Comparison of ENCODE assay signal across 1 cellular context in the genomic region with DNA sequence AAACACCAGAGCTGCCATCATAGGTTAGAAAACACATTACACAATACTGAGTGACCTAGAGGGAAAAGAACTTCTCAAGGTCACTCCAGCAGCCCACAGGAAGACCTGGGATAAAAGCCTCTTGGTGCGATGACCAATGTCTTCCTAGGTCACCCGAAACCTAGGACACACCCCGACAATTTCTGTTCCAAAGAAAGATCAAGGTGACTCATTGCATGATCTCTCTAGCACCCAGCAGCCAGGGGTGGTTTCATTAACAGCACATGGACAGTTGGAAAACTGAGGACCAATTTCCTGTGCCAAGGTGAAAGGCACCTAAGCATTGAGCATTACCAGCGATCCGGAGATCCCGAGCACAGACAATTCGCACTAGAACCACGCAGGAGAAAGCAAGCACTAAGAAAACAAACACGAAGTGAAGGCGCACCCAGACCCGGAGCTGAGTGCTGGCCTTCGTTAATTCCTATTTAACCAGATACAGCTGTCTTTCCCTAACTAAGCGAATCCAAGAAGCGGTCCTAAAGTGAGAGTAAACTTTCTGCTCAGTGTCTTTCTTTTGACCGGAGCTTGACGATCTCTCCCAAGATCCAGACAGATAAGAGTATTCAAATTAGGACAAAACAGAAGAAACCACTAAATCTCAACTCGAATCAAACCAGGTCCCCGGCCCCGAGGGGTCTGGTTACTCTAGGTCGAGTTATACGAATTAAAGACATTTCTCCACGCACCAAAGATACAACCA.
TF ChIP-seq lines count a peak whose summit lies in the region.

No MANE protein-coding gene starts in this region.

TF ChIP-seq in HEK293, 187 proteins besides CTCF, POLR2A, EP300 and RAD21 (continued from another document and continues in another):
- TF ChIP-seq, protein P1, sequence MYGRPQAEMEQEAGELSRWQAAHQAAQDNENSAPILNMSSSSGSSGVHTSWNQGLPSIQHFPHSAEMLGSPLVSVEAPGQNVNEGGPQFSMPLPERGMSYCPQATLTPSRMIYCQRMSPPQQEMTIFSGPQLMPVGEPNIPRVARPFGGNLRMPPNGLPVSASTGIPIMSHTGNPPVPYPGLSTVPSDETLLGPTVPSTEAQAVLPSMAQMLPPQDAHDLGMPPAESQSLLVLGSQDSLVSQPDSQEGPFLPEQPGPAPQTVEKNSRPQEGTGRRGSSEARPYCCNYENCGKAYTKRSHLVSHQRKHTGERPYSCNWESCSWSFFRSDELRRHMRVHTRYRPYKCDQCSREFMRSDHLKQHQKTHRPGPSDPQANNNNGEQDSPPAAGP (tag by site-specific recombination; IDR thresholded peaks at IDR 0.05): no peak
- TF ChIP-seq KLF10 (tag by site-specific recombination; IDR thresholded peaks at IDR 0.05): peak; percentile 32; the same call in 1 of the 2 replicates
- peak; percentile 97 for TF ChIP-seq PRDM1 (tag by site-specific recombination; IDR thresholded peaks at IDR 0.05)
- no peak for TF ChIP-seq HOXC10 (CRISPR knock-in tag; IDR thresholded peaks at IDR 0.05)
- TF ChIP-seq TRIM28 (IDR thresholded peaks at IDR 0.05; ENCODE audit: borderline replicate concordance, low read length): 0 out of 2 replicates have a peak, but pooled peaks have one; percentile 25
- no peak for TF ChIP-seq ZNF777 (tag by site-specific recombination; IDR thresholded peaks at IDR 0.05; ENCODE audit: borderline replicate concordance)
- TF ChIP-seq WT1 (tag by site-specific recombination; IDR thresholded peaks at IDR 0.05): no peak
- TF ChIP-seq, protein P2, sequence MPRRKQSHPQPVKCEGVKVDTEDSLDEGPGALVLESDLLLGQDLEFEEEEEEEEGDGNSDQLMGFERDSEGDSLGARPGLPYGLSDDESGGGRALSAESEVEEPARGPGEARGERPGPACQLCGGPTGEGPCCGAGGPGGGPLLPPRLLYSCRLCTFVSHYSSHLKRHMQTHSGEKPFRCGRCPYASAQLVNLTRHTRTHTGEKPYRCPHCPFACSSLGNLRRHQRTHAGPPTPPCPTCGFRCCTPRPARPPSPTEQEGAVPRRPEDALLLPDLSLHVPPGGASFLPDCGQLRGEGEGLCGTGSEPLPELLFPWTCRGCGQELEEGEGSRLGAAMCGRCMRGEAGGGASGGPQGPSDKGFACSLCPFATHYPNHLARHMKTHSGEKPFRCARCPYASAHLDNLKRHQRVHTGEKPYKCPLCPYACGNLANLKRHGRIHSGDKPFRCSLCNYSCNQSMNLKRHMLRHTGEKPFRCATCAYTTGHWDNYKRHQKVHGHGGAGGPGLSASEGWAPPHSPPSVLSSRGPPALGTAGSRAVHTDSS (tag by site-specific recombination; IDR thresholded peaks at IDR 0.05): no peak
- TF ChIP-seq, protein P3, sequence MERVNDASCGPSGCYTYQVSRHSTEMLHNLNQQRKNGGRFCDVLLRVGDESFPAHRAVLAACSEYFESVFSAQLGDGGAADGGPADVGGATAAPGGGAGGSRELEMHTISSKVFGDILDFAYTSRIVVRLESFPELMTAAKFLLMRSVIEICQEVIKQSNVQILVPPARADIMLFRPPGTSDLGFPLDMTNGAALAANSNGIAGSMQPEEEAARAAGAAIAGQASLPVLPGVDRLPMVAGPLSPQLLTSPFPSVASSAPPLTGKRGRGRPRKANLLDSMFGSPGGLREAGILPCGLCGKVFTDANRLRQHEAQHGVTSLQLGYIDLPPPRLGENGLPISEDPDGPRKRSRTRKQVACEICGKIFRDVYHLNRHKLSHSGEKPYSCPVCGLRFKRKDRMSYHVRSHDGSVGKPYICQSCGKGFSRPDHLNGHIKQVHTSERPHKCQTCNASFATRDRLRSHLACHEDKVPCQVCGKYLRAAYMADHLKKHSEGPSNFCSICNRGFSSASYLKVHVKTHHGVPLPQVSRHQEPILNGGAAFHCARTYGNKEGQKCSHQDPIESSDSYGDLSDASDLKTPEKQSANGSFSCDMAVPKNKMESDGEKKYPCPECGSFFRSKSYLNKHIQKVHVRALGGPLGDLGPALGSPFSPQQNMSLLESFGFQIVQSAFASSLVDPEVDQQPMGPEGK (tag by site-specific recombination; IDR thresholded peaks at IDR 0.05): peak; percentile 30; the same call in 1 of the 2 replicates
- TF ChIP-seq GLI4 (tag by site-specific recombination; IDR thresholded peaks at IDR 0.05): no peak
- TF ChIP-seq, protein P4, sequence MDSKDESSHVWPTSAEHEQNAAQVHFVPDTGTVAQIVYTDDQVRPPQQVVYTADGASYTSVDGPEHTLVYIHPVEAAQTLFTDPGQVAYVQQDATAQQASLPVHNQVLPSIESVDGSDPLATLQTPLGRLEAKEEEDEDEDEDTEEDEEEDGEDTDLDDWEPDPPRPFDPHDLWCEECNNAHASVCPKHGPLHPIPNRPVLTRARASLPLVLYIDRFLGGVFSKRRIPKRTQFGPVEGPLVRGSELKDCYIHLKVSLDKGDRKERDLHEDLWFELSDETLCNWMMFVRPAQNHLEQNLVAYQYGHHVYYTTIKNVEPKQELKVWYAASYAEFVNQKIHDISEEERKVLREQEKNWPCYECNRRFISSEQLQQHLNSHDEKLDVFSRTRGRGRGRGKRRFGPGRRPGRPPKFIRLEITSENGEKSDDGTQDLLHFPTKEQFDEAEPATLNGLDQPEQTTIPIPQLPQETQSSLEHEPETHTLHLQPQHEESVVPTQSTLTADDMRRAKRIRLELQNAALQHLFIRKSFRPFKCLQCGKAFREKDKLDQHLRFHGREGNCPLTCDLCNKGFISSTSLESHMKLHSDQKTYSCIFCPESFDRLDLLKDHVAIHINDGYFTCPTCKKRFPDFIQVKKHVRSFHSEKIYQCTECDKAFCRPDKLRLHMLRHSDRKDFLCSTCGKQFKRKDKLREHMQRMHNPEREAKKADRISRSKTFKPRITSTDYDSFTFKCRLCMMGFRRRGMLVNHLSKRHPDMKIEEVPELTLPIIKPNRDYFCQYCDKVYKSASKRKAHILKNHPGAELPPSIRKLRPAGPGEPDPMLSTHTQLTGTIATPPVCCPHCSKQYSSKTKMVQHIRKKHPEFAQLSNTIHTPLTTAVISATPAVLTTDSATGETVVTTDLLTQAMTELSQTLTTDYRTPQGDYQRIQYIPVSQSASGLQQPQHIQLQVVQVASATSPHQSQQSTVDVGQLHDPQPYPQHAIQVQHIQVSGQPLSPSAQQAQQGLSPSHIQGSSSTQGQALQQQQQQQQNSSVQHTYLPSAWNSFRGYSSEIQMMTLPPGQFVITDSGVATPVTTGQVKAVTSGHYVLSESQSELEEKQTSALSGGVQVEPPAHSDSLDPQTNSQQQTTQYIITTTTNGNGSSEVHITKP (tag by site-specific recombination; IDR thresholded peaks at IDR 0.05): peak; percentile 81
- TF ChIP-seq, protein P5, sequence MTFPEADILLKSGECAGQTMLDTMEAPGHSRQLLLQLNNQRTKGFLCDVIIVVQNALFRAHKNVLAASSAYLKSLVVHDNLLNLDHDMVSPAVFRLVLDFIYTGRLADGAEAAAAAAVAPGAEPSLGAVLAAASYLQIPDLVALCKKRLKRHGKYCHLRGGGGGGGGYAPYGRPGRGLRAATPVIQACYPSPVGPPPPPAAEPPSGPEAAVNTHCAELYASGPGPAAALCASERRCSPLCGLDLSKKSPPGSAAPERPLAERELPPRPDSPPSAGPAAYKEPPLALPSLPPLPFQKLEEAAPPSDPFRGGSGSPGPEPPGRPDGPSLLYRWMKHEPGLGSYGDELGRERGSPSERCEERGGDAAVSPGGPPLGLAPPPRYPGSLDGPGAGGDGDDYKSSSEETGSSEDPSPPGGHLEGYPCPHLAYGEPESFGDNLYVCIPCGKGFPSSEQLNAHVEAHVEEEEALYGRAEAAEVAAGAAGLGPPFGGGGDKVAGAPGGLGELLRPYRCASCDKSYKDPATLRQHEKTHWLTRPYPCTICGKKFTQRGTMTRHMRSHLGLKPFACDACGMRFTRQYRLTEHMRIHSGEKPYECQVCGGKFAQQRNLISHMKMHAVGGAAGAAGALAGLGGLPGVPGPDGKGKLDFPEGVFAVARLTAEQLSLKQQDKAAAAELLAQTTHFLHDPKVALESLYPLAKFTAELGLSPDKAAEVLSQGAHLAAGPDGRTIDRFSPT (tag by site-specific recombination; IDR thresholded peaks at IDR 0.05): peak; percentile 51; the same call in 1 of the 2 replicates
- no peak for TF ChIP-seq ZSCAN23 (tag by site-specific recombination; IDR thresholded peaks at IDR 0.05)
- TF ChIP-seq ZBTB7A (tag by site-specific recombination; IDR thresholded peaks at IDR 0.05; ENCODE audit: low read depth): no peak
- no peak for TF ChIP-seq ZNF701 (tag by site-specific recombination; IDR thresholded peaks at IDR 0.05)
- TF ChIP-seq, protein P6, sequence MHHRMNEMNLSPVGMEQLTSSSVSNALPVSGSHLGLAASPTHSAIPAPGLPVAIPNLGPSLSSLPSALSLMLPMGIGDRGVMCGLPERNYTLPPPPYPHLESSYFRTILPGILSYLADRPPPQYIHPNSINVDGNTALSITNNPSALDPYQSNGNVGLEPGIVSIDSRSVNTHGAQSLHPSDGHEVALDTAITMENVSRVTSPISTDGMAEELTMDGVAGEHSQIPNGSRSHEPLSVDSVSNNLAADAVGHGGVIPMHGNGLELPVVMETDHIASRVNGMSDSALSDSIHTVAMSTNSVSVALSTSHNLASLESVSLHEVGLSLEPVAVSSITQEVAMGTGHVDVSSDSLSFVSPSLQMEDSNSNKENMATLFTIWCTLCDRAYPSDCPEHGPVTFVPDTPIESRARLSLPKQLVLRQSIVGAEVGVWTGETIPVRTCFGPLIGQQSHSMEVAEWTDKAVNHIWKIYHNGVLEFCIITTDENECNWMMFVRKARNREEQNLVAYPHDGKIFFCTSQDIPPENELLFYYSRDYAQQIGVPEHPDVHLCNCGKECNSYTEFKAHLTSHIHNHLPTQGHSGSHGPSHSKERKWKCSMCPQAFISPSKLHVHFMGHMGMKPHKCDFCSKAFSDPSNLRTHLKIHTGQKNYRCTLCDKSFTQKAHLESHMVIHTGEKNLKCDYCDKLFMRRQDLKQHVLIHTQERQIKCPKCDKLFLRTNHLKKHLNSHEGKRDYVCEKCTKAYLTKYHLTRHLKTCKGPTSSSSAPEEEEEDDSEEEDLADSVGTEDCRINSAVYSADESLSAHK (tag by site-specific recombination; IDR thresholded peaks at IDR 0.05): no peak
- TF ChIP-seq, protein P7, sequence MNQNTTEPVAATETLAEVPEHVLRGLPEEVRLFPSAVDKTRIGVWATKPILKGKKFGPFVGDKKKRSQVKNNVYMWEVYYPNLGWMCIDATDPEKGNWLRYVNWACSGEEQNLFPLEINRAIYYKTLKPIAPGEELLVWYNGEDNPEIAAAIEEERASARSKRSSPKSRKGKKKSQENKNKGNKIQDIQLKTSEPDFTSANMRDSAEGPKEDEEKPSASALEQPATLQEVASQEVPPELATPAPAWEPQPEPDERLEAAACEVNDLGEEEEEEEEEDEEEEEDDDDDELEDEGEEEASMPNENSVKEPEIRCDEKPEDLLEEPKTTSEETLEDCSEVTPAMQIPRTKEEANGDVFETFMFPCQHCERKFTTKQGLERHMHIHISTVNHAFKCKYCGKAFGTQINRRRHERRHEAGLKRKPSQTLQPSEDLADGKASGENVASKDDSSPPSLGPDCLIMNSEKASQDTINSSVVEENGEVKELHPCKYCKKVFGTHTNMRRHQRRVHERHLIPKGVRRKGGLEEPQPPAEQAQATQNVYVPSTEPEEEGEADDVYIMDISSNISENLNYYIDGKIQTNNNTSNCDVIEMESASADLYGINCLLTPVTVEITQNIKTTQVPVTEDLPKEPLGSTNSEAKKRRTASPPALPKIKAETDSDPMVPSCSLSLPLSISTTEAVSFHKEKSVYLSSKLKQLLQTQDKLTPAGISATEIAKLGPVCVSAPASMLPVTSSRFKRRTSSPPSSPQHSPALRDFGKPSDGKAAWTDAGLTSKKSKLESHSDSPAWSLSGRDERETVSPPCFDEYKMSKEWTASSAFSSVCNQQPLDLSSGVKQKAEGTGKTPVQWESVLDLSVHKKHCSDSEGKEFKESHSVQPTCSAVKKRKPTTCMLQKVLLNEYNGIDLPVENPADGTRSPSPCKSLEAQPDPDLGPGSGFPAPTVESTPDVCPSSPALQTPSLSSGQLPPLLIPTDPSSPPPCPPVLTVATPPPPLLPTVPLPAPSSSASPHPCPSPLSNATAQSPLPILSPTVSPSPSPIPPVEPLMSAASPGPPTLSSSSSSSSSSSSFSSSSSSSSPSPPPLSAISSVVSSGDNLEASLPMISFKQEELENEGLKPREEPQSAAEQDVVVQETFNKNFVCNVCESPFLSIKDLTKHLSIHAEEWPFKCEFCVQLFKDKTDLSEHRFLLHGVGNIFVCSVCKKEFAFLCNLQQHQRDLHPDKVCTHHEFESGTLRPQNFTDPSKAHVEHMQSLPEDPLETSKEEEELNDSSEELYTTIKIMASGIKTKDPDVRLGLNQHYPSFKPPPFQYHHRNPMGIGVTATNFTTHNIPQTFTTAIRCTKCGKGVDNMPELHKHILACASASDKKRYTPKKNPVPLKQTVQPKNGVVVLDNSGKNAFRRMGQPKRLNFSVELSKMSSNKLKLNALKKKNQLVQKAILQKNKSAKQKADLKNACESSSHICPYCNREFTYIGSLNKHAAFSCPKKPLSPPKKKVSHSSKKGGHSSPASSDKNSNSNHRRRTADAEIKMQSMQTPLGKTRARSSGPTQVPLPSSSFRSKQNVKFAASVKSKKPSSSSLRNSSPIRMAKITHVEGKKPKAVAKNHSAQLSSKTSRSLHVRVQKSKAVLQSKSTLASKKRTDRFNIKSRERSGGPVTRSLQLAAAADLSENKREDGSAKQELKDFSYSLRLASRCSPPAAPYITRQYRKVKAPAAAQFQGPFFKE (tag by site-specific recombination; IDR thresholded peaks at IDR 0.05; ENCODE audit: borderline replicate concordance): no peak
- no peak for TF ChIP-seq ZNF221 (tag by site-specific recombination; IDR thresholded peaks at IDR 0.05; ENCODE audit: borderline replicate concordance)
- no peak for TF ChIP-seq ZNF202 (tag by site-specific recombination; IDR thresholded peaks at IDR 0.05; ENCODE audit: borderline replicate concordance)
- TF ChIP-seq ZNF10 (tag by site-specific recombination; IDR thresholded peaks at IDR 0.05): no peak
- TF ChIP-seq SETDB1 (IDR thresholded peaks at IDR 0.05; ENCODE audit: insufficient read length, low read length): no peak
- no peak for TF ChIP-seq ZNF596 (tag by site-specific recombination; IDR thresholded peaks at IDR 0.05)
- TF ChIP-seq ZNF112 (tag by site-specific recombination; IDR thresholded peaks at IDR 0.05): no peak
- TF ChIP-seq ZNF19 (tag by site-specific recombination; IDR thresholded peaks at IDR 0.05; ENCODE audit: low read depth): no peak
- TF ChIP-seq ZBTB21 (tag by site-specific recombination; IDR thresholded peaks at IDR 0.05): no peak
- no peak for TF ChIP-seq KLF16 (tag by site-specific recombination; IDR thresholded peaks at IDR 0.05)
- TF ChIP-seq ZNF785 (tag by site-specific recombination; IDR thresholded peaks at IDR 0.05): no peak
- TF ChIP-seq IKZF3 (tag by site-specific recombination; IDR thresholded peaks at IDR 0.05): peak; percentile 62
- TF ChIP-seq KLF1 (tag by site-specific recombination; IDR thresholded peaks at IDR 0.05): 0 out of 2 replicates have a peak, but pooled peaks have one; percentile 21
- TF ChIP-seq, protein P8, sequence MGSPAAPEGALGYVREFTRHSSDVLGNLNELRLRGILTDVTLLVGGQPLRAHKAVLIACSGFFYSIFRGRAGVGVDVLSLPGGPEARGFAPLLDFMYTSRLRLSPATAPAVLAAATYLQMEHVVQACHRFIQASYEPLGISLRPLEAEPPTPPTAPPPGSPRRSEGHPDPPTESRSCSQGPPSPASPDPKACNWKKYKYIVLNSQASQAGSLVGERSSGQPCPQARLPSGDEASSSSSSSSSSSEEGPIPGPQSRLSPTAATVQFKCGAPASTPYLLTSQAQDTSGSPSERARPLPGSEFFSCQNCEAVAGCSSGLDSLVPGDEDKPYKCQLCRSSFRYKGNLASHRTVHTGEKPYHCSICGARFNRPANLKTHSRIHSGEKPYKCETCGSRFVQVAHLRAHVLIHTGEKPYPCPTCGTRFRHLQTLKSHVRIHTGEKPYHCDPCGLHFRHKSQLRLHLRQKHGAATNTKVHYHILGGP (tag by site-specific recombination; IDR thresholded peaks at IDR 0.05): no peak
